8 cellular contexts compared by ENCODE assay signal in genomic region chr19:49118565-49119410, GRCh38. TPM values are rescaled to one million over a fixed set of nuclear protein-coding genes. Genes with fewer than 3 reads are reported as not detected.
DNase-seq lines count a peak whose midpoint lies in the region; ATAC-seq and TF ChIP-seq lines count a peak whose summit lies in the region.

Gene C19orf73, minus strand, starts transcription at chr19:49119143. Its CDS starts 121 bp downstream, at chr19:49119022.

- no peaks in the 10 kb centered on the region for H3K9me3 Mint-ChIP-seq in CD8-positive, alpha-beta T cell
- no peaks in the 10 kb centered on the region for H3K9me3 Mint-ChIP-seq in activated CD4-positive, alpha-beta memory T cell treated with anti-CD3 and anti-CD28 coated beads, Interleukin-2, amount 10 ng/mL, durations not matched to agents 7 days and 5 days

- no peaks in the 10 kb centered on the region for H3K27me3 Mint-ChIP-seq in CD8-positive, alpha-beta T cell (ENCODE audit: low read depth)
- peaks cover 22% of the 10 kb centered on the region for H3K27me3 Mint-ChIP-seq in activated CD4-positive, alpha-beta memory T cell treated with anti-CD3 and anti-CD28 coated beads, Interleukin-2, amount 10 ng/mL, durations not matched to agents 7 days and 5 days

- H3K27ac Mint-ChIP-seq in CD8-positive, alpha-beta T cell: peak within 1 kb of the TSS; percentile 92
- H3K27ac Mint-ChIP-seq in activated CD4-positive, alpha-beta memory T cell treated with anti-CD3 and anti-CD28 coated beads, Interleukin-2, amount 10 ng/mL, durations not matched to agents 7 days and 5 days: peak within 1 kb of the TSS; percentile 75

- no peaks in the 10 kb centered on the region for H3K9me3 ChIP-seq in CD8-positive, alpha-beta T cell (ENCODE audit: low read length)
- H3K9me3 ChIP-seq in duodenal mucosa (ENCODE audit: control insufficient read depth in 1 of 2, low read length in 2 of 2) (no peaks in the 10 kb centered on the region), lung (ENCODE audit: control insufficient read depth in 2 of 2, insufficient read depth in 1 of 2, low read length in 1 of 2) (no peaks in the 10 kb centered on the region)

- H3K4me1 ChIP-seq in CD8-positive, alpha-beta T cell (ENCODE audit: insufficient read depth, low read length): peaks cover 15% of the 10 kb centered on the region
- H3K4me1 ChIP-seq in duodenal mucosa (ENCODE audit: control insufficient read depth in 1 of 2, insufficient read depth in 2 of 2, low read length in 2 of 2): peaks cover 25 to 37% of the 10 kb centered on the region in 2 donors
- H3K4me1 ChIP-seq in lung (ENCODE audit: control insufficient read depth in 2 of 2, insufficient read depth in 2 of 2, low read length in 2 of 2): peaks cover 0 to 9% of the 10 kb centered on the region in 2 donors

- CTCF ChIA-PET in CD8-positive, alpha-beta T cell (lab: Charles Lee): interaction anchor here (0.9 to 5.6 kb wide), 3 partner anchors 14 to 126 kb away, joined by 3 to 35 read pairs (median 5); partner anchors contain the start of gene GYS1
- CTCF ChIA-PET in activated CD4-positive, alpha-beta memory T cell treated with anti-CD3 and anti-CD28 coated beads, Interleukin-2, amount 10 ng/mL, durations not matched to agents 7 days and 5 days (lab: Charles Lee): interaction anchor here (0.9 kb wide), 1 partner anchor 13 kb away, joined by 3 read pairs; no protein-coding TSS in a partner anchor

- H3K9ac ChIP-seq in duodenal mucosa (ENCODE audit: low read depth in 1 of 2, low read length in 2 of 2): peak within 1 kb of the TSS; percentile 92 to 95

- 1% methylated on average over 83 to 85 of the region's 85 CpGs for WGBS in lung, 2 donors

- POLR2A ChIA-PET in CD8-positive, alpha-beta T cell (lab: Charles Lee): interaction anchor here (1.0 to 1.7 kb wide), 3 partner anchors 9 to 125 kb away, joined by 3 to 4 read pairs (median 3); partner anchors contain the start of gene RUVBL2
- POLR2A ChIA-PET in activated CD4-positive, alpha-beta memory T cell treated with anti-CD3 and anti-CD28 coated beads, Interleukin-2, amount 10 ng/mL, durations not matched to agents 7 days and 5 days (lab: Charles Lee): interaction anchor here (0.7 to 1.3 kb wide), 4 partner anchors 7 to 10 kb away, joined by 3 to 5 read pairs (median 4); no protein-coding TSS in a partner anchor

- H3K36me3 Mint-ChIP-seq in CD8-positive, alpha-beta T cell: no peaks in the 10 kb centered on the region
- peaks cover 4% of the 10 kb centered on the region for H3K36me3 Mint-ChIP-seq in activated CD4-positive, alpha-beta memory T cell treated with anti-CD3 and anti-CD28 coated beads, Interleukin-2, amount 10 ng/mL, durations not matched to agents 7 days and 5 days (ENCODE audit: low read depth)

- peak within 1 kb of the TSS; percentile 84 for H3K27ac ChIP-seq in CD8-positive, alpha-beta T cell (ENCODE audit: low read depth, low read length)
- peak within 1 kb of the TSS; percentile 99 for H3K27ac ChIP-seq in duodenal mucosa (ENCODE audit: low read depth, low read length)
- H3K27ac ChIP-seq in lung (ENCODE audit: low read depth in 1 of 2, low read length in 1 of 2): peak within 1 kb of the TSS; percentile 94 to 98

- ATAC-seq in CD8-positive, alpha-beta T cell: peak; percentile 83
- ATAC-seq in GM19452 (IDR thresholded peaks at IDR 0.05; ENCODE audit: unreplicated experiment): peak; percentile 71
- peak; percentile 58 for ATAC-seq in HG03571 (IDR thresholded peaks at IDR 0.05; ENCODE audit: unreplicated experiment)
- ATAC-seq in lung (ENCODE audit: insufficient read depth, low FRiP score): peak; percentile 95

- TF ChIP-seq CTCF in CD8-positive, alpha-beta T cell (IDR thresholded peaks at IDR 0.05): peak; percentile 49
- TF ChIP-seq CTCF in lung (IDR thresholded peaks at IDR 0.05; ENCODE audit: control extremely low read depth, extremely low read depth): no peak

- DNase-seq in CD8-positive, alpha-beta T cell: peak; percentile 93 to 97 (median 93)
- DNase-seq in NCI-H82 treated with DMSO at 0.1 percent for 48 hours (lab: John Stamatoyannopoulos, UW; ENCODE audit: unreplicated experiment): peak; percentile 89
- peak; percentile 95 for DNase-seq in activated CD4-positive, alpha-beta memory T cell treated with anti-CD3 and anti-CD28 coated beads, Interleukin-2, amount 10 ng/mL, durations not matched to agents 7 days and 5 days
- peak; percentile 93 for DNase-seq in lung (ENCODE audit: low spot score)
- DNase-seq in stimulated activated CD4-positive, alpha-beta T cell treated with anti-CD3 and anti-CD28 coated beads, TNF-alpha, amount 100 ng/mL, for 24 hours (ENCODE audit: low read depth in 3 of 3): peak; percentile 89 to 94 (median 90)

- peak within 1 kb of the TSS; percentile 86 for H3K4me3 Mint-ChIP-seq in CD8-positive, alpha-beta T cell
- peak within 1 kb of the TSS; percentile 76 for H3K4me3 Mint-ChIP-seq in activated CD4-positive, alpha-beta memory T cell treated with anti-CD3 and anti-CD28 coated beads, Interleukin-2, amount 10 ng/mL, durations not matched to agents 7 days and 5 days

- intact Hi-C loops in CD8-positive, alpha-beta T cell (cut with DNase I, micrococcal nuclease): loop anchor here (1.0 to 10.0 kb wide), 7 partner anchors 10 to 734 kb away; partner anchors contain the start of genes SNRNP70 (in 2 of the 2), BCL2L12 (in 1 of the 2), CA11 (in 1 of the 2) and DBP (in 1 of the 2)

- no peaks in the 10 kb centered on the region for H3K27me3 ChIP-seq in CD8-positive, alpha-beta T cell (ENCODE audit: insufficient read depth, low read length)
- H3K27me3 ChIP-seq in duodenal mucosa (ENCODE audit: control insufficient read depth in 1 of 2, insufficient read depth in 2 of 2, low read length in 2 of 2) (peaks cover 0 to 6% of the 10 kb centered on the region in 2 donors), lung (ENCODE audit: control insufficient read depth, insufficient read depth) (no peaks in the 10 kb centered on the region)

- H3K4me1 Mint-ChIP-seq in CD8-positive, alpha-beta T cell (ENCODE audit: low read depth): peaks cover 36% of the 10 kb centered on the region
- peaks cover 39% of the 10 kb centered on the region for H3K4me1 Mint-ChIP-seq in activated CD4-positive, alpha-beta memory T cell treated with anti-CD3 and anti-CD28 coated beads, Interleukin-2, amount 10 ng/mL, durations not matched to agents 7 days and 5 days

- no peaks in the 10 kb centered on the region for H3K36me3 ChIP-seq in CD8-positive, alpha-beta T cell (ENCODE audit: insufficient read depth, low read length)
- H3K36me3 ChIP-seq in duodenal mucosa (ENCODE audit: control insufficient read depth in 1 of 2, insufficient read depth in 2 of 2, low read length in 2 of 2) (no peaks in the 10 kb centered on the region), lung (ENCODE audit: control insufficient read depth in 2 of 2, insufficient read depth in 2 of 2, low read length in 2 of 2) (no peaks in the 10 kb centered on the region)

- H3K4me3 ChIP-seq in CD8-positive, alpha-beta T cell (ENCODE audit: low read depth, low read length): peak within 1 kb of the TSS; percentile 87
- H3K4me3 ChIP-seq in duodenal mucosa (ENCODE audit: low read depth in 1 of 2, low read length in 2 of 2): peak within 1 kb of the TSS; percentile 70 to 71
- H3K4me3 ChIP-seq in lung: peak within 1 kb of the TSS; percentile 44

RNA-seq across cellular contexts. Expression of gene C19orf73, which starts in this region (rescaled TPM):
- under 1 TPM; 0.60 to 0.81 TPM for total RNA-seq in CD8-positive, alpha-beta T cell
- 1 to 10 TPM; 1.0 TPM for total RNA-seq in activated CD4-positive, alpha-beta memory T cell treated with anti-CD3 and anti-CD28 coated beads, Interleukin-2, amount 10 ng/mL, durations not matched to agents 7 days and 5 days
- 1 to 10 TPM in 1 of 2 donors, not detected in 1; 1.9 TPM for total RNA-seq in lung
- polyA plus RNA-seq in lung: 1 to 10 TPM; 3.1 to 4.3 TPM

Comparison
In these comparisons a context has a peak if more than half of its experiments do, and no peak if none do; other contexts are left out.
1. Peak in every context shown above with its lines: DNase-seq, ATAC-seq, H3K4me3 ChIP-seq and H3K27ac ChIP-seq.
2. Peak in DNase-seq, ATAC-seq, H3K4me3 ChIP-seq and H3K27ac ChIP-seq in CD8-positive, alpha-beta T cell; RNA of the gene not detected or under 1 TPM.